ENCODE assay signal across 9 cellular contexts in the genomic region with DNA sequence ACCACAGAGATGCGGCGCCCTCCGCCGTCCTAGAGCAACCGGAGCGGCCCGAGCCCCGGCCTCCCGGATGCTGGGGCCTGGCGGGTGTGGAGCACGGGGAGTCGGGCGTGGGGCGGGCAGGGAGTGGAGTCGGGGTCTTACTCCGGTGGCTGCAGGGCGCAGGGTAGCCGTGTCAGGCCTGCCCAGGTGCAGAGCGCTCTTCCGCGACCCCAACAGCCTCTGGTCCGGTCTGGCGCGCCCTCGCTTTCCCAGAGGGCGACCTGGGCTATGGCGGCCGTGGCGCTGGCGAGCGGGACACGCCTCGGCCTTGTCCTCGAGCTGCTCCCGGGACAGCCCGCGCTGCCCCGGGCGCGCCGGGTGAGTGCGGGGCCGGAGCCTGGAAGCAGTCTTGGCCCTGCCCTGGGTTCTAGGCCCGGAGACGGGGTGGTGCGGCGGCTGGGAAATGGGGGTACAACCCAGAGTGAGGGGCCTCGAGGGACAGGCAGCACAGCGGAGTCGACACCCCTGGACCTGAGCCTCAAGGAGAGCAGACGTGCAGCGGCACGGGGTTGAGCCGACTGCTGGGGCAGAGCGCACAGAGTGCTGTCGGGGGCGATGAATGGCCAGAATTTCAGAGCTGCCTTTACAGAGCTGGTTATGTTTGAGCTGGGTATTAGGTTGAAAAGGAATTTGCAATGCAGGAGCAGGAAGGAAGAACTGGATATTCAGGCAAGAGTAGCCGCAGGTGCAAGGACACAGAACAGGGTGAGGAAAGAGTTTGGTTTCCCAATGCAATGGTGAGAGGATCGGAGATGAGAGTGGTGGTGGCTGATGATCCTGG.
DNase-seq lines count a peak whose midpoint lies in the region.
"Had no signal": no experiment of that assay in that cellular context is flagged by ENCODE, and none has a peak within 500 bp of the region (broad histone marks: within the 10 kb centered on the region; RNA-seq: fewer than 3 reads in every experiment).

A gene (plus strand): TSS at position 58 of the 820 bp plus-strand sequence. CDS start 1,973 bp downstream, outside the sequence.

- peak; percentile 9 for DNase-seq in activated CD4-positive, alpha-beta T cell treated with anti-CD3 and anti-CD28 coated beads for 1 hour
- no peak for DNase-seq in activated CD4-positive, alpha-beta T cell treated with anti-CD3 and anti-CD28 coated beads for 4 hours
- DNase-seq in amygdala (lab: John Stamatoyannopoulos, UW) (peak in 48 of 56 donors; percentile 10 to 69 (median 42)), iris pigment epithelial cell (ENCODE audit: low read depth) (peak; percentile 46), GOT3 (lab: John Stamatoyannopoulos, UW) (no peak), NOMO-1 treated with DMSO at 0.1 percent for 48 hours (lab: John Stamatoyannopoulos, UW; ENCODE audit: unreplicated experiment) (no peak), SW480 (ENCODE audit: low spot score) (no peak)
- DNase-seq in stimulated activated CD4-positive, alpha-beta T cell treated with anti-CD3 and anti-CD28 coated beads, Interleukin-4, amount 100 ng/mL, for 1 hour = peak; percentile 41
- DNase-seq: DND-41 had no signal

Comparison
In these comparisons a context has a peak if more than half of its experiments do, and no peak if none do; other contexts are left out.
1. DNase-seq: peak in activated CD4-positive, alpha-beta T cell treated with anti-CD3 and anti-CD28 coated beads for 1 hour (single experiment), amygdala (48 of 56), iris pigment epithelial cell (single experiment) and stimulated activated CD4-positive, alpha-beta T cell treated with anti-CD3 and anti-CD28 coated beads, Interleukin-4, amount 100 ng/mL, for 1 hour (single experiment); none in activated CD4-positive, alpha-beta T cell treated with anti-CD3 and anti-CD28 coated beads for 4 hours (0 of 2), GOT3 (single experiment), NOMO-1 treated with DMSO at 0.1 percent for 48 hours (single experiment) and SW480 (single experiment).